In the genomic region with DNA sequence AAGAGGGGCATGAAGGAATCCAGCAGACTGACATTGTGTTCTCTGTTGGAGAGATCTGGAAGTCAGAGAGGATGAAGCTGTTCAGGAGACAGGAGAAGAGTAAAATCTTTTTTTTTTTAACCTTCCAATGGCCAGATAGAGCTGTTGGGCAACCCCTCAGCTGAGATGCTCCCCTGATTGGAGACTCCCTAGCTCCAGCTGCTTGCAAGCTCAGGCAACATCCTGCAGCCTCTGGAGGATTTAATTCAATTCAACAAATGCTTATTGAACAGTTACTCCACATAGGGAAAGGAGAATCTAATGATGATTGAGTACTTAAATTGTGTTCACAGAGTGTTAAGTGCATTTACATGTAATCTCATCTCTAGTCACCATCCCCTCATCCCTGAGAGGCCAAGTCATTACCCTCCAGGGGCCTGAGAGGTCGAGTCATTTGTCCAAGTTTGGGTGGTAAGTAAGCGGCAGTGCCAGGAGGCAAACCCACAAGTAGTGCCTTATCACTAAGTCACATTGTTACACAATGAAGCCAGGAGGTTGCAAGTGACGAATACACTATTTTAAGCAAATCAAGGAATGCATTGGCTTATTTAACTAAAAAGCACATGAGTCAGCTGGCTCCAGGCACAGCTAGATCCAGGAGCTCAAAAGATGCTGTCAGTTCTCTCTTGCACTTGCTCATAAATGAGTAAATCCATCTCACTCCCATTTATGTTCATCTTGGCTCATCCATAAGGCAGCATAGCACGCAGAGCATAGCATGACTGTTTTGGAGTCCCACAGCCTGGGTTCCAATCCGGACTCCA, we compare ENCODE assay signal across 10 cellular contexts.
DNase-seq lines count a peak whose midpoint lies in the region; ATAC-seq lines count a peak whose summit lies in the region.
"Had no signal": no experiment of that assay in that cellular context is flagged by ENCODE, and none has a peak within 500 bp of the region (broad histone marks: within the 10 kb centered on the region; RNA-seq: fewer than 3 reads in every experiment).

No MANE protein-coding gene starts in this region.

- DNase-seq in AG20443 (ENCODE audit: low spot score) (peak; percentile 82), NCI-H69 (lab: John Stamatoyannopoulos, UW) (peak; percentile 39), epithelial cell of prostate (ENCODE audit: low read depth, low spot score) (peak; percentile 88), occipital lobe (lab: John Stamatoyannopoulos, UW) (peak; percentile 68), NCI-H1694 (lab: John Stamatoyannopoulos, UW) (no peak), KBM-7 (no peak)
- no peak for DNase-seq in activated effector memory CD4-positive, alpha-beta T cell treated with anti-CD3 and anti-CD28 coated beads, Interleukin-2, amount 50 U/mL, for 16 hours
- DNase-seq: stimulated activated CD4-positive, alpha-beta T cell treated with anti-CD3 and anti-CD28 coated beads, Interleukin-2, amount 100 ng/mL, for 24 hours had no signal

- in situ Hi-C loops in KBM-7 (cut with MboI; ENCODE audit: low pct_unique_long_range_greater_than_20kb, low sequenced_read_pairs): no loop called here

- no peak for ATAC-seq in HG02885 (IDR thresholded peaks at IDR 0.05; ENCODE audit: poor library complexity, unreplicated experiment)
- ATAC-seq: K562 had no signal

- H3K27ac ChIP-seq in epithelial cell of prostate: peak overlapping the region; percentile 75

Comparison
In these comparisons a context has a peak if more than half of its experiments do, and no peak if none do; other contexts are left out.
1. DNase-seq: peak in AG20443 (single experiment), NCI-H69 (single experiment), epithelial cell of prostate (single experiment) and occipital lobe (single experiment); none in activated effector memory CD4-positive, alpha-beta T cell treated with anti-CD3 and anti-CD28 coated beads, Interleukin-2, amount 50 U/mL, for 16 hours (single experiment), NCI-H1694 (single experiment) and KBM-7 (single experiment).